8 cellular contexts compared by ENCODE assay signal in genomic region chr17:45270828-45271418, GRCh38. TPM values are rescaled to one million over a fixed set of nuclear protein-coding genes. Genes with fewer than 3 reads are reported as not detected.
DNase-seq lines count a peak whose midpoint lies in the region; ATAC-seq and TF ChIP-seq lines count a peak whose summit lies in the region.

No MANE protein-coding gene starts in this region.

- peak; percentile 47 to 79 for ATAC-seq in activated naive CD4-positive, alpha-beta T cell treated with anti-CD3 and anti-CD28 coated beads, Interleukin-2, amount 50 U/mL, for 72 hours
- no peak for ATAC-seq in lung (ENCODE audit: insufficient read depth, low FRiP score)
- peak in 1 of 2 donors; percentile 16 for ATAC-seq in upper lobe of left lung (ENCODE audit: low FRiP score in 2 of 2)
- ATAC-seq in GM19395 (IDR thresholded peaks at IDR 0.05; ENCODE audit: unreplicated experiment), result no peak
- ATAC-seq in HG03457 (IDR thresholded peaks at IDR 0.05; ENCODE audit: unreplicated experiment), result no peak
- no peak for ATAC-seq in GM21576 (IDR thresholded peaks at IDR 0.05; ENCODE audit: unreplicated experiment)

- peaks cover 25% of the 10 kb centered on the region in 2 donors for H3K36me3 Mint-ChIP-seq in activated naive CD4-positive, alpha-beta T cell treated with anti-CD3 and anti-CD28 coated beads, Interleukin-2, amount 50 U/mL, for 72 hours

- H3K4me1 ChIP-seq in Peyer's patch (peaks cover 0 to 11% (median 5%) of the 10 kb centered on the region in 4 donors), lung (ENCODE audit: control insufficient read depth in 2 of 2, insufficient read depth in 2 of 2, low read length in 2 of 2) (no peaks in the 10 kb centered on the region), upper lobe of left lung (no peaks in the 10 kb centered on the region)

- H3K9me3 ChIP-seq in Peyer's patch, result no peaks in the 10 kb centered on the region
- H3K9me3 ChIP-seq in lung (ENCODE audit: control insufficient read depth in 2 of 2, insufficient read depth in 1 of 2, low read length in 1 of 2), result no peaks in the 10 kb centered on the region
- no peaks in the 10 kb centered on the region for H3K9me3 ChIP-seq in upper lobe of left lung

- no peaks in the 10 kb centered on the region for H3K27me3 ChIP-seq in Peyer's patch
- no peaks in the 10 kb centered on the region for H3K27me3 ChIP-seq in lung (ENCODE audit: control insufficient read depth, insufficient read depth)
- H3K27me3 ChIP-seq in upper lobe of left lung, result no peaks in the 10 kb centered on the region

- no peak overlapping the region for H3K27ac ChIP-seq in Peyer's patch
- H3K27ac ChIP-seq in lung (ENCODE audit: low read depth in 1 of 2, low read length in 1 of 2), result no peak overlapping the region
- no peak overlapping the region for H3K27ac ChIP-seq in upper lobe of left lung

- H3K9me3 Mint-ChIP-seq in activated naive CD4-positive, alpha-beta T cell treated with anti-CD3 and anti-CD28 coated beads, Interleukin-2, amount 50 U/mL, for 72 hours, result no peaks in the 10 kb centered on the region

- H3K4me3 ChIP-seq in Peyer's patch (no peak overlapping the region), lung (no peak overlapping the region), upper lobe of left lung (no peak overlapping the region)

- no peak for TF ChIP-seq EP300 in upper lobe of left lung (IDR thresholded peaks at IDR 0.05)

- TF ChIP-seq POLR2A in Peyer's patch (IDR thresholded peaks at IDR 0.05) (no peak), upper lobe of left lung (IDR thresholded peaks at IDR 0.05) (no peak)

- WGBS in lung, 2 donors, result 81 to 84% methylated on average over 13 of the region's 13 CpGs
- 80 to 95% methylated on average over 4 to 13 of the region's 13 CpGs for WGBS in upper lobe of left lung, 2 donors

- TF ChIP-seq CTCF in GM10266 (IDR thresholded peaks at IDR 0.05; ENCODE audit: control insufficient read depth, insufficient read depth, low read depth, missing control alignments) (peak; percentile 65), Peyer's patch (IDR thresholded peaks at IDR 0.05) (peak; percentile 26 to 53 (median 46)), lung (IDR thresholded peaks at IDR 0.05; ENCODE audit: control extremely low read depth, extremely low read depth) (peak; percentile 5), upper lobe of left lung (IDR thresholded peaks at IDR 0.05) (peak; percentile 25 to 52 (median 44))

- H3K36me3 ChIP-seq in Peyer's patch, result peaks cover 0 to 87% (median 0%) of the 10 kb centered on the region in 3 donors
- peaks cover 20 to 60% of the 10 kb centered on the region in 2 donors for H3K36me3 ChIP-seq in lung (ENCODE audit: control insufficient read depth in 2 of 2, insufficient read depth in 2 of 2, low read length in 2 of 2)
- peaks cover 33 to 87% (median 77%) of the 10 kb centered on the region in 4 donors for H3K36me3 ChIP-seq in upper lobe of left lung

- H3K27ac Mint-ChIP-seq in activated naive CD4-positive, alpha-beta T cell treated with anti-CD3 and anti-CD28 coated beads, Interleukin-2, amount 50 U/mL, for 72 hours, result peak overlapping the region in 1 of 2 donors; percentile 83

- no peak for DNase-seq in GM10266 (ENCODE audit: extremely low spot score)
- peak; percentile 36 to 61 (median 59) for DNase-seq in Peyer's patch
- DNase-seq in activated naive CD4-positive, alpha-beta T cell treated with anti-CD3 and anti-CD28 coated beads, Interleukin-2, amount 50 U/mL, for 72 hours (ENCODE audit: low spot score in 2 of 2), result peak in 1 of 2 donors; percentile 70
- no peak for DNase-seq in lung (ENCODE audit: low spot score)
- peak in 1 of 2 donors; percentile 82 for DNase-seq in upper lobe of left lung

RNA-seq across cellular contexts. Expression of gene SPATA32, which starts 9.0 kb away (rescaled TPM):
- total RNA-seq in Peyer's patch (not detected), lung (under 1 TPM in 1 of 2 donors, not detected in 1; 0.21 TPM), upper lobe of left lung (under 1 TPM in 1 of 6 donors, not detected in 5; 0.20 TPM)
- under 1 TPM; 0.37 to 0.50 TPM for total RNA-seq in activated naive CD4-positive, alpha-beta T cell treated with anti-CD3 and anti-CD28 coated beads, Interleukin-2, amount 50 U/mL, for 72 hours
- polyA plus RNA-seq in lung, result under 1 TPM; 0.08 to 0.40 TPM

RNA-seq across cellular contexts. Expression of gene MAP3K14, which starts 45.9 kb away (rescaled TPM):
- total RNA-seq in Peyer's patch, result 10 to 100 TPM; 16.5 to 30.4 (median 24.7) TPM
- 10 to 100 TPM; 38.4 to 54.4 TPM for total RNA-seq in activated naive CD4-positive, alpha-beta T cell treated with anti-CD3 and anti-CD28 coated beads, Interleukin-2, amount 50 U/mL, for 72 hours
- total RNA-seq in lung, result 10 to 100 TPM in 1 of 2 donors, 1 to 10 TPM in 1; 5.9 to 13.5 TPM
- 1 to 10 TPM; 6.4 to 9.2 TPM for polyA plus RNA-seq in lung
- total RNA-seq in upper lobe of left lung, result 10 to 100 TPM; 11.4 to 17.8 (median 13.5) TPM

RNA-seq across cellular contexts. Expression of gene FMNL1, which starts 49.2 kb away (rescaled TPM):
- total RNA-seq in Peyer's patch (10 to 100 TPM in 3 of 4 donors, 1 to 10 TPM in 1; 9.3 to 45.4 (median 15.8) TPM), lung (10 to 100 TPM; 25.0 to 83.7 TPM), upper lobe of left lung (100 to 1,000 TPM in 3 of 6 donors, 10 to 100 TPM in 3; 42.9 to 119 (median 98.3) TPM)
- 100 to 1,000 TPM; 221 to 735 TPM for total RNA-seq in activated naive CD4-positive, alpha-beta T cell treated with anti-CD3 and anti-CD28 coated beads, Interleukin-2, amount 50 U/mL, for 72 hours
- polyA plus RNA-seq in lung, result 100 to 1,000 TPM in 1 of 2 donors, 10 to 100 TPM in 1; 29.5 to 135 TPM

Comparison
In these comparisons a context has a peak if more than half of its experiments do, and no peak if none do; other contexts are left out.
1. DNase-seq: peak in Peyer's patch (3 of 3); none in GM10266 (single experiment) and lung (single experiment).
2. CTCF ChIP-seq: peak in every context shown above with its lines; median percentile 65 in GM10266; 46 in Peyer's patch; 44 in upper lobe of left lung; 5 in lung.
3. ATAC-seq: peak in activated naive CD4-positive, alpha-beta T cell treated with anti-CD3 and anti-CD28 coated beads, Interleukin-2, amount 50 U/mL, for 72 hours (2 of 2); none in lung (single experiment), GM19395 (single experiment), HG03457 (single experiment) and GM21576 (single experiment).